In genomic region chr12:94172973-94173372, GRCh38 we compare ENCODE assay signal across 13 cellular contexts. TPM values are rescaled to one million over a fixed set of nuclear protein-coding genes. Genes with fewer than 3 reads are reported as not detected.
DNase-seq lines count a peak whose midpoint lies in the region; ATAC-seq, FAIRE-seq and TF ChIP-seq lines count a peak whose summit lies in the region.
"Had no signal": no experiment of that assay in that cellular context is flagged by ENCODE, and none has a peak within 500 bp of the region (broad histone marks: within the 10 kb centered on the region; RNA-seq: fewer than 3 reads in every experiment).

No MANE protein-coding gene starts in this region.

- SMC1A ChIA-PET in GM12878 (lab: Charles Lee; ENCODE audit: uncharacterized antibody, unreplicated experiment) = interaction anchor here (0.9 to 16.3 kb wide), 20 partner anchors 10 to 703 kb away, joined by 3 to 367 read pairs (median 4); partner anchors contain the start of gene PLXNC1

- H3K27ac Mint-ChIP-seq in activated CD4-positive, alpha-beta T cell treated with anti-CD3 and anti-CD28 coated beads for 36 hours = no peak overlapping the region
- H3K27ac Mint-ChIP-seq: activated CD4-positive, alpha-beta memory T cell treated with anti-CD3 and anti-CD28 coated beads, Interleukin-2, amount 10 ng/mL, durations not matched to agents 7 days and 5 days; type B pancreatic cell had no signal

- no peak for TF ChIP-seq EP300 in GM12878 (IDR thresholded peaks at IDR 0.05; ENCODE audit: borderline replicate concordance in 1 of 2, control insufficient read depth in 1 of 2, low read depth in 2 of 2, low read length in 2 of 2)

- FAIRE-seq in GM12878 (lab: Jason Lieb, UNC) = no peak
- FAIRE-seq: kidney had no signal

- TF ChIP-seq CTCF in KMS-11 (conservative IDR thresholded peaks at IDR 0.05; ENCODE audit: low read depth, low read length) (no peak), GM12878 (IDR thresholded peaks at IDR 0.05 in 2 of 3, conservative IDR thresholded peaks at IDR 0.05 in 1 of 3; ENCODE audit: control insufficient read depth in 2 of 3, extremely low read depth in 1 of 3, insufficient read depth in 1 of 3, low read depth in 3 of 3, low read length in 3 of 3) (no peak), lung (IDR thresholded peaks at IDR 0.05; ENCODE audit: control extremely low read depth, extremely low read depth) (no peak)

- no peaks in the 10 kb centered on the region for H3K27me3 Mint-ChIP-seq in activated CD4-positive, alpha-beta T cell treated with anti-CD3 and anti-CD28 coated beads for 36 hours
- H3K27me3 Mint-ChIP-seq: activated CD4-positive, alpha-beta memory T cell treated with anti-CD3 and anti-CD28 coated beads, Interleukin-2, amount 10 ng/mL, durations not matched to agents 7 days and 5 days had no signal

- H3K9me3 ChIP-seq in GM12878 (replicated peaks; ENCODE audit: control insufficient read depth, insufficient read depth, low read length) = peaks cover 5% of the 10 kb centered on the region
- H3K9me3 ChIP-seq in lung (ENCODE audit: control insufficient read depth in 2 of 2, insufficient read depth in 1 of 2, low read length in 1 of 2) = no peaks in the 10 kb centered on the region

- intact Hi-C loops in GM12878 (cut with micrococcal nuclease; ENCODE audit: unreplicated experiment) = no loop called here
- intact Hi-C loops in activated CD4-positive, alpha-beta T cell treated with anti-CD3 and anti-CD28 coated beads for 36 hours (cut with DNase I, micrococcal nuclease) = loop anchor here in 1 of 2 experiments (2.0 kb wide), 1 partner anchor 34 kb away; no protein-coding TSS in a partner anchor

- RAD21 ChIA-PET in GM12878 (lab: Charles Lee; ENCODE audit: unreplicated experiment) = interaction anchor here (0.9 to 8.2 kb wide), 12 partner anchors 12 to 96 kb away, joined by 3 to 107 read pairs (median 8); no protein-coding TSS in a partner anchor

- no peaks in the 10 kb centered on the region for H3K36me3 ChIP-seq in KMS-11 (ENCODE audit: insufficient read depth)
- peaks cover 7 to 12% of the 10 kb centered on the region in 2 experiments for H3K36me3 ChIP-seq in GM12878 (ENCODE audit: control insufficient read depth in 2 of 2, insufficient read depth in 2 of 2, low read length in 1 of 2)
- H3K36me3 ChIP-seq in lung (ENCODE audit: control insufficient read depth in 2 of 2, insufficient read depth in 2 of 2, low read length in 2 of 2) = peaks cover 0 to 2% of the 10 kb centered on the region in 2 donors

- H3K36me3 Mint-ChIP-seq in activated CD4-positive, alpha-beta T cell treated with anti-CD3 and anti-CD28 coated beads for 36 hours (ENCODE audit: low read depth) = peaks cover 11% of the 10 kb centered on the region

- WGBS in GM12878 (ENCODE audit: insufficient coverage, insufficient replicate concordance, low lambda C conversion rate, missing lambda C conversion rate) = 55% methylated on average over 9 of the region's 9 CpGs
- 25 to 56% methylated on average over 9 of the region's 9 CpGs for WGBS in lung, 2 donors

- POLR2A ChIA-PET in GM12878 (lab: Charles Lee) = interaction anchor here (0.7 to 5.3 kb wide), 10 partner anchors 12 to 615 kb away, joined by 3 to 41 read pairs (median 4); no protein-coding TSS in a partner anchor
- POLR2A ChIA-PET in activated CD4-positive, alpha-beta T cell treated with anti-CD3 and anti-CD28 coated beads for 36 hours (lab: Charles Lee) = no interaction called here

- H3K4me3 Mint-ChIP-seq in activated CD4-positive, alpha-beta T cell treated with anti-CD3 and anti-CD28 coated beads for 36 hours = no peak overlapping the region
- H3K4me3 Mint-ChIP-seq: activated CD4-positive, alpha-beta memory T cell treated with anti-CD3 and anti-CD28 coated beads, Interleukin-2, amount 10 ng/mL, durations not matched to agents 7 days and 5 days; type B pancreatic cell had no signal

- H3K79me2 ChIP-seq in KMS-11 (ENCODE audit: insufficient read depth, low read depth) (no peaks in the 10 kb centered on the region), GM12878 (ENCODE audit: control insufficient read depth, insufficient read depth, low read length) (peaks cover 8% of the 10 kb centered on the region)

- H3K9ac ChIP-seq in KMS-11 (peak overlapping the region; percentile 65), GM12878 (ENCODE audit: control insufficient read depth, insufficient read depth, low read length) (no peak overlapping the region)

- H4K20me1 ChIP-seq in KMS-11 (ENCODE audit: insufficient read depth) (no peaks in the 10 kb centered on the region), GM12878 (ENCODE audit: control insufficient read depth, insufficient read depth) (no peaks in the 10 kb centered on the region)

- peaks cover 76% of the 10 kb centered on the region for H3K4me1 ChIP-seq in KMS-11 (ENCODE audit: low read depth, poor library complexity, severe bottlenecking)
- H3K4me1 ChIP-seq in GM12878 (ENCODE audit: control insufficient read depth, insufficient read depth, low read length) = peaks cover 47% of the 10 kb centered on the region
- H3K4me1 ChIP-seq in lung (ENCODE audit: control insufficient read depth in 2 of 2, insufficient read depth in 2 of 2, low read length in 2 of 2) = peaks cover 0 to 2% of the 10 kb centered on the region in 2 donors

- ATAC-seq in GM12878 (no peak), lung (ENCODE audit: insufficient read depth, low FRiP score) (peak; percentile 52), HG03196 (IDR thresholded peaks at IDR 0.05; ENCODE audit: unreplicated experiment) (no peak)
- no peak for ATAC-seq in activated CD4-positive, alpha-beta T cell treated with anti-CD3 and anti-CD28 coated beads for 36 hours

- peak overlapping the region; percentile 50; the same call in 1 of the 2 replicates for H2AFZ ChIP-seq in KMS-11 (ENCODE audit: low read depth)
- H2AFZ ChIP-seq in GM12878 (ENCODE audit: control insufficient read depth, low read depth, low read length) = no peak overlapping the region

- in situ Hi-C loops in GM12878 (cut with MboI) = no loop called here

- H3K9me3 Mint-ChIP-seq in activated CD4-positive, alpha-beta T cell treated with anti-CD3 and anti-CD28 coated beads for 36 hours (ENCODE audit: low read depth) = peaks cover under 1% of the 10 kb centered on the region

- BruUV-seq in GM12878 (replicated peaks; lab: Mats Ljungman, UMichigan) = no TSS peak

- H3K4me2 ChIP-seq in KMS-11 (peak overlapping the region; percentile 99), GM12878 (ENCODE audit: control insufficient read depth, insufficient read depth) (peak overlapping the region; percentile 95)

- no peak for TF ChIP-seq RAD21 in GM12878 (IDR thresholded peaks at IDR 0.05; ENCODE audit: insufficient read depth, low read depth, low read length)

- peak overlapping the region; percentile 94 for H3K27ac ChIP-seq in KMS-11
- H3K27ac ChIP-seq in GM12878 (ENCODE audit: control insufficient read depth, insufficient read depth) = peak overlapping the region; percentile 92
- no peak overlapping the region for H3K27ac ChIP-seq in lung (ENCODE audit: low read depth in 1 of 2, low read length in 1 of 2)

- no peak for TF ChIP-seq POLR2A in GM12878 (IDR thresholded peaks at IDR 0.05; ENCODE audit: low read depth, low read length)

- H3K27me3 ChIP-seq in KMS-11 (ENCODE audit: insufficient read depth, low read depth) (no peaks in the 10 kb centered on the region), GM12878 (replicated peaks in 1 of 2; ENCODE audit: control insufficient read depth in 2 of 2, insufficient read depth in 2 of 2, low read length in 1 of 2) (no peaks in the 10 kb centered on the region), lung (ENCODE audit: control insufficient read depth, insufficient read depth) (no peaks in the 10 kb centered on the region)

- H3K4me1 Mint-ChIP-seq in activated CD4-positive, alpha-beta T cell treated with anti-CD3 and anti-CD28 coated beads for 36 hours = peaks cover 73% of the 10 kb centered on the region

- CTCF ChIA-PET in GM12878 (lab: Yijun Ruan, JAX) = interaction anchor here (0.5 to 3.3 kb wide), 16 partner anchors 8 to 604 kb away, joined by 3 to 14 read pairs (median 4); no protein-coding TSS in a partner anchor
- CTCF ChIA-PET in activated CD4-positive, alpha-beta T cell treated with anti-CD3 and anti-CD28 coated beads for 36 hours (lab: Charles Lee) = interaction anchor here (0.7 to 1.5 kb wide), 5 partner anchors 9 to 95 kb away, joined by 3 to 4 read pairs (median 3); no protein-coding TSS in a partner anchor

- DNase-seq in AG20443 (ENCODE audit: low spot score) (peak; percentile 78), GM12878 (ENCODE audit: low read depth, low spot score) (no peak), lung (ENCODE audit: low spot score) (peak; percentile 42), COLO668 (lab: John Stamatoyannopoulos, UW; ENCODE audit: unreplicated experiment) (no peak)
- DNase-seq in stimulated activated CD8-positive, alpha-beta memory T cell treated with anti-CD3 and anti-CD28 coated beads, Interleukin-4, amount 100 ng/mL, for 48 hours = no peak
- no peak for DNase-seq in activated CD4-positive, alpha-beta T cell treated with anti-CD3 and anti-CD28 coated beads for 36 hours
- DNase-seq: activated CD4-positive, alpha-beta memory T cell treated with anti-CD3 and anti-CD28 coated beads, Interleukin-2, amount 10 ng/mL, durations not matched to agents 7 days and 5 days; cerebellar nuclear complex; kidney; NCI-H510A treated with DMSO at 0.1 percent for 48 hours had no signal

- H3K4me3 ChIP-seq in KMS-11 (IDR thresholded peaks at IDR 0.05; ENCODE audit: insufficient read depth, low read depth, low read length) (no peak overlapping the region), GM12878 (no peak overlapping the region), lung (no peak overlapping the region)

TF ChIP-seq in GM12878, 131 proteins besides CTCF, POLR2A, EP300 and RAD21 (continues in another document):
- 0 out of 2 replicates have a peak, but pooled peaks have one; percentile 51 for TF ChIP-seq EED (IDR thresholded peaks at IDR 0.05; ENCODE audit: low read depth)

RNA-seq across cellular contexts. Expression of gene PLXNC1, which starts 24.6 kb away (rescaled TPM):
- total RNA-seq in GM12878 (2013; cell fraction: nucleolus; rRNA removed) = 343 and 360 TPM in 2 replicates
- total RNA-seq in GM12878 (2014; rRNA removed) = 29.4 and 31.9 TPM in 2 replicates
- total RNA-seq in GM12878 (2014; rRNA removed; fragmentation: Illumina TruSeq; extraction: Trizol) = 34.6 and 34.8 TPM in 2 replicates
- 35.2 and 36.4 TPM in 2 replicates for total RNA-seq in GM12878 (2021)
- polyA plus RNA-seq in GM12878 (2011; ENCODE audit: low read depth) = 10.7 TPM
- polyA plus RNA-seq in GM12878 (2011; rRNA removed) = 41.2 and 47.8 TPM in 2 replicates
- 20.9 and 21.4 TPM in 2 replicates for polyA plus RNA-seq in GM12878 (2011; cell fraction: cytosol; rRNA removed)
- polyA plus RNA-seq in GM12878 (2011; cell fraction: nucleus; rRNA removed) = 52.1 and 55.5 TPM in 2 replicates
- polyA plus RNA-seq in GM12878 (2012) = 13.0 and 18.3 TPM in 2 replicates
- polyA plus RNA-seq in GM12878 (2014; fragmentation: Illumina TruSeq; extraction: Trizol) = 29.5 and 33.2 TPM in 2 replicates
- 1 to 10 TPM; 5.2 to 6.6 TPM for polyA plus RNA-seq in GM12878 (2014; fragmentation: Nextera tagmentation; extraction: Ambion mirVana)
- 17.8 and 19.8 TPM in 2 replicates for polyA plus RNA-seq in GM12878 (2014; rRNA removed)
- polyA plus RNA-seq in GM12878 (2016; fragmentation: Nextera tagmentation; extraction: Ambion mirVana) = 1 to 10 TPM; 6.3 to 8.6 TPM
- 101 and 119 TPM in 2 replicates for polyA minus RNA-seq in GM12878 (2011; rRNA and poly(A)+ RNA removed)
- 21.5 and 24.2 TPM in 2 replicates for polyA minus RNA-seq in GM12878 (2011; cell fraction: cytosol; rRNA and poly(A)+ RNA removed)
- polyA minus RNA-seq in GM12878 (2011; cell fraction: nucleus; rRNA and poly(A)+ RNA removed) = 88.5 and 139 TPM in 2 replicates
- 10 to 100 TPM; 26.5 to 70.0 TPM for total RNA-seq in lung
- 10 to 100 TPM in 1 of 2 donors, 1 to 10 TPM in 1; 1.7 to 46.0 TPM for polyA plus RNA-seq in lung
- 1 to 10 TPM; 5.3 TPM for total RNA-seq in activated CD4-positive, alpha-beta T cell treated with anti-CD3 and anti-CD28 coated beads for 36 hours

Comparison
In these comparisons a context has a peak if more than half of its experiments do, and no peak if none do; other contexts are left out.
1. DNase-seq: peak in AG20443 (single experiment) and lung (single experiment); none in GM12878 (single experiment), COLO668 (single experiment), stimulated activated CD8-positive, alpha-beta memory T cell treated with anti-CD3 and anti-CD28 coated beads, Interleukin-4, amount 100 ng/mL, for 48 hours (single experiment) and activated CD4-positive, alpha-beta T cell treated with anti-CD3 and anti-CD28 coated beads for 36 hours (single experiment).
2. H3K27ac ChIP-seq: peak in KMS-11 (single experiment) and GM12878 (single experiment); none in lung (0 of 2).
3. RNA of gene PLXNC1, which starts 24.6 kb away (total RNA-seq): 26.5 to 70.0 TPM in lung and 29.4 to 360 TPM in GM12878; 5.3 TPM in activated CD4-positive, alpha-beta T cell treated with anti-CD3 and anti-CD28 coated beads for 36 hours; every median in the first group is over 4 times any median in the second.